Comparison of ENCODE assay signal across 13 cellular contexts in genomic region chr12:104220931-104221330, GRCh38. TPM values are rescaled to one million over a fixed set of nuclear protein-coding genes. Genes with fewer than 3 reads are reported as not detected.
DNase-seq lines count a peak whose midpoint lies in the region; ATAC-seq and TF ChIP-seq lines count a peak whose summit lies in the region.
"Had no signal": no experiment of that assay in that cellular context is flagged by ENCODE, and none has a peak within 500 bp of the region (broad histone marks: within the 10 kb centered on the region; RNA-seq: fewer than 3 reads in every experiment).

No MANE protein-coding gene starts in this region.

- H3K9me3 ChIP-seq in IMR-90 (ENCODE audit: control insufficient read depth, insufficient read depth, low read length): no peaks in the 10 kb centered on the region
- H3K9me3 ChIP-seq: Caco-2, pancreas had no signal

- CTCF ChIA-PET in activated CD8-positive, alpha-beta memory T cell treated with anti-CD3 and anti-CD28 coated beads, Interleukin-2, amount 10 ng/mL, durations not matched to agents 7 days and 5 days (lab: Charles Lee): interaction anchor here (1.4 to 5.8 kb wide), 2 partner anchors 64 to 67 kb away, joined by 3 to 47 read pairs; no protein-coding TSS in a partner anchor
- CTCF ChIA-PET in IMR-90 (lab: Yijun Ruan, JAX): interaction anchor here (1.7 kb wide), 1 partner anchor 67 kb away, joined by 5 read pairs; no protein-coding TSS in a partner anchor

- dilution Hi-C loops in IMR-90 (cut with HindIII; ENCODE audit: low sequenced_read_pairs, unreplicated experiment): no loop called here

- no TSS peak for BruUV-seq in IMR-90 (replicated peaks; lab: Mats Ljungman, UMichigan)

- POLR2A ChIA-PET in IMR-90 (lab: Charles Lee; ENCODE audit: unreplicated experiment): interaction anchor here (0.5 kb wide), 1 partner anchor 302 kb away, joined by 3 read pairs; no protein-coding TSS in a partner anchor

- H2BK20ac ChIP-seq in IMR-90 (ENCODE audit: low read depth, low read length): peak overlapping the region; percentile 100

- peak; percentile 59 for DNase-seq in activated CD8-positive, alpha-beta memory T cell treated with anti-CD3 and anti-CD28 coated beads, Interleukin-2, amount 50 U/mL, for 48 hours
- no peak for DNase-seq in activated CD8-positive, alpha-beta memory T cell treated with anti-CD3 and anti-CD28 coated beads, Interleukin-2, amount 10 ng/mL, durations not matched to agents 7 days and 5 days
- DNase-seq in IMR-90 (no peak), chondrocyte (ENCODE audit: low spot score) (no peak), amniotic stem cell (lab: John Stamatoyannopoulos, UW) (no peak), posterior vena cava (ENCODE audit: low spot score) (no peak), A172 (ENCODE audit: low spot score) (no peak)
- DNase-seq in stimulated activated CD8-positive, alpha-beta memory T cell treated with anti-CD3 and anti-CD28 coated beads, Interleukin-4, amount 100 ng/mL, for 48 hours: peak; percentile 40
- DNase-seq: Caco-2; central memory CD4-positive, alpha-beta T cell; NCI-H748 treated with DMSO at 0.1 percent for 48 hours; pancreas; RPMI8226 had no signal

- H3K4me2 ChIP-seq in IMR-90 (ENCODE audit: low read depth, low read length): no peak overlapping the region

- no peak overlapping the region for H3K4me3 ChIP-seq in IMR-90 (ENCODE audit: insufficient read depth, low read depth, low read length)
- H3K4me3 ChIP-seq: pancreas had no signal

- H3K23ac ChIP-seq in IMR-90 (ENCODE audit: low read depth, low read length): peak overlapping the region; percentile 85

- peak overlapping the region; percentile 90 for H3K4ac ChIP-seq in IMR-90 (ENCODE audit: low read depth, low read length)

- H3K27ac ChIP-seq in IMR-90 (ENCODE audit: insufficient read depth, low read length): peak overlapping the region; percentile 96

- peaks cover 14% of the 10 kb centered on the region for H3K9me1 ChIP-seq in IMR-90 (ENCODE audit: insufficient read depth, low read length)

- peak overlapping the region; percentile 93 for H3K18ac ChIP-seq in IMR-90 (ENCODE audit: low read depth, low read length)

- peak overlapping the region; percentile 43 to 58; a peak in 3 of 4 replicates for H4K8ac ChIP-seq in IMR-90 (ENCODE audit: low read depth in 2 of 2, low read length in 2 of 2)

- H3K27ac Mint-ChIP-seq in activated CD8-positive, alpha-beta memory T cell treated with anti-CD3 and anti-CD28 coated beads, Interleukin-2, amount 10 ng/mL, durations not matched to agents 7 days and 5 days: no peak overlapping the region
- peak overlapping the region; percentile 24 for H3K27ac Mint-ChIP-seq in chondrocyte (ENCODE audit: unreplicated experiment)

- peak overlapping the region; percentile 100 for H2BK5ac ChIP-seq in IMR-90 (ENCODE audit: low read depth, low read length, poor library complexity, severe bottlenecking)

- peak overlapping the region; percentile 100 for H2BK120ac ChIP-seq in IMR-90 (ENCODE audit: low read depth, low read length)

- no peak overlapping the region for H3K4me3 Mint-ChIP-seq in activated CD8-positive, alpha-beta memory T cell treated with anti-CD3 and anti-CD28 coated beads, Interleukin-2, amount 10 ng/mL, durations not matched to agents 7 days and 5 days
- H3K4me3 Mint-ChIP-seq in chondrocyte (ENCODE audit: unreplicated experiment): no peak overlapping the region

- peak overlapping the region; percentile 87 for H2AK9ac ChIP-seq in IMR-90 (replicated peaks; ENCODE audit: low read depth, low read length, poor library complexity)

- peaks cover 20% of the 10 kb centered on the region for H3K4me1 ChIP-seq in IMR-90 (ENCODE audit: control insufficient read depth, insufficient read depth, low read length)

- peak overlapping the region; percentile 85 for H4K5ac ChIP-seq in IMR-90 (ENCODE audit: low read depth, low read length)

- intact Hi-C loops in IMR-90 (cut with micrococcal nuclease) (loop anchor here (5.0 kb wide), 1 partner anchor 36 kb away; no protein-coding TSS in a partner anchor), posterior vena cava (cut with DNase I) (no loop called here)

- in situ Hi-C loops in IMR-90 (cut with MboI; ENCODE audit: low sequenced_read_pairs): no loop called here

- peak overlapping the region; percentile 99; the same call in 2 of the 3 replicates for H2BK15ac ChIP-seq in IMR-90 (ENCODE audit: low read depth, low read length)

- no peaks in the 10 kb centered on the region for H3K36me3 ChIP-seq in IMR-90 (ENCODE audit: control insufficient read depth, insufficient read depth, low read length)
- H3K36me3 ChIP-seq: pancreas had no signal

- H4K91ac ChIP-seq in IMR-90 (ENCODE audit: insufficient read depth, low read depth, low read length): peak overlapping the region; percentile 92

- H3K14ac ChIP-seq in IMR-90 (replicated peaks; ENCODE audit: low read depth, low read length): peak overlapping the region; percentile 68

- no CpG with 5 or more reads among the region's 6 CpGs for WGBS in IMR-90 (ENCODE audit: extremely low coverage in 2 of 2, insufficient read length in 1 of 2), 2 experiments

- H2AFZ ChIP-seq in IMR-90 (replicated peaks; ENCODE audit: low read length, poor library complexity): no peak overlapping the region

- H3K79me1 ChIP-seq in IMR-90 (ENCODE audit: low read depth in 1 of 2, low read length in 2 of 2): peaks cover 15 to 30% of the 10 kb centered on the region in 2 experiments

- TF ChIP-seq CTCF in IMR-90 (conservative IDR thresholded peaks at IDR 0.05; ENCODE audit: low read depth, low read length) (no peak), chondrocyte (IDR thresholded peaks at IDR 0.05) (no peak)

- H3K9me3 Mint-ChIP-seq in activated CD8-positive, alpha-beta memory T cell treated with anti-CD3 and anti-CD28 coated beads, Interleukin-2, amount 10 ng/mL, durations not matched to agents 7 days and 5 days (ENCODE audit: low read depth): no peaks in the 10 kb centered on the region
- peaks cover 4% of the 10 kb centered on the region for H3K9me3 Mint-ChIP-seq in chondrocyte (ENCODE audit: low read depth)

- H3K9ac ChIP-seq in IMR-90 (ENCODE audit: low read depth, low read length): no peak overlapping the region

- H2AK5ac ChIP-seq in IMR-90 (ENCODE audit: low read depth, low read length): peak overlapping the region; percentile 98

- H3K36me3 Mint-ChIP-seq in activated CD8-positive, alpha-beta memory T cell treated with anti-CD3 and anti-CD28 coated beads, Interleukin-2, amount 10 ng/mL, durations not matched to agents 7 days and 5 days: peaks cover 6% of the 10 kb centered on the region
- no peaks in the 10 kb centered on the region for H3K36me3 Mint-ChIP-seq in chondrocyte (ENCODE audit: low read depth)

- no peak for TF ChIP-seq RAD21 in IMR-90 (IDR thresholded peaks at IDR 0.05; ENCODE audit: low read length)

- no peaks in the 10 kb centered on the region for H4K20me1 ChIP-seq in IMR-90 (ENCODE audit: insufficient read depth, low read length)

- H3K27me3 Mint-ChIP-seq in activated CD8-positive, alpha-beta memory T cell treated with anti-CD3 and anti-CD28 coated beads, Interleukin-2, amount 10 ng/mL, durations not matched to agents 7 days and 5 days: peaks cover 27% of the 10 kb centered on the region
- H3K27me3 Mint-ChIP-seq in chondrocyte (ENCODE audit: low read depth): no peaks in the 10 kb centered on the region

- TF ChIP-seq POLR2A in IMR-90 (IDR thresholded peaks at IDR 0.05; ENCODE audit: low read depth, low read length): no peak

- H3K56ac ChIP-seq in IMR-90 (ENCODE audit: extremely low read depth, insufficient read depth, low read length): peak overlapping the region; percentile 37; the same call in 1 of the 2 replicates

- no peaks in the 10 kb centered on the region for H3K27me3 ChIP-seq in IMR-90 (ENCODE audit: control insufficient read depth, insufficient read depth, low read length)
- H3K27me3 ChIP-seq: pancreas had no signal

- peaks cover 33% of the 10 kb centered on the region for H3K4me1 Mint-ChIP-seq in activated CD8-positive, alpha-beta memory T cell treated with anti-CD3 and anti-CD28 coated beads, Interleukin-2, amount 10 ng/mL, durations not matched to agents 7 days and 5 days
- peaks cover 24% of the 10 kb centered on the region for H3K4me1 Mint-ChIP-seq in chondrocyte (ENCODE audit: low read depth)

- ATAC-seq in activated CD8-positive, alpha-beta memory T cell treated with anti-CD3 and anti-CD28 coated beads, Interleukin-2, amount 10 ng/mL, durations not matched to agents 7 days and 5 days: no peak
- ATAC-seq in IMR-90 (ENCODE audit: low read depth): no peak
- ATAC-seq: pancreas had no signal

TF ChIP-seq in IMR-90, 13 proteins besides CTCF, POLR2A, EP300 and RAD21 (continues in another document):
- TF ChIP-seq ELK1 (IDR thresholded peaks at IDR 0.05; ENCODE audit: borderline replicate concordance, low read depth, low read length) (no peak), USF2 (IDR thresholded peaks at IDR 0.05; ENCODE audit: low read depth, low read length) (no peak), RCOR1 (IDR thresholded peaks at IDR 0.05; ENCODE audit: insufficient replicate concordance, low read length) (no peak), SMC3 (IDR thresholded peaks at IDR 0.05; ENCODE audit: low read depth, low read length) (no peak), FOS (IDR thresholded peaks at IDR 0.05; ENCODE audit: low read depth, low read length) (no peak), CEBPB (IDR thresholded peaks at IDR 0.05; ENCODE audit: low read depth, low read length) (no peak)

RNA-seq across cellular contexts. Expression of gene TXNRD1, which starts 5.4 kb away (rescaled TPM):
- 100 to 1,000 TPM; 109 to 118 TPM for total RNA-seq in activated CD8-positive, alpha-beta memory T cell treated with anti-CD3 and anti-CD28 coated beads, Interleukin-2, amount 10 ng/mL, durations not matched to agents 7 days and 5 days
- 582 and 671 TPM in 2 replicates for total RNA-seq in IMR-90 (2012; rRNA removed)
- polyA plus RNA-seq in IMR-90 (2012; rRNA removed): 325 and 379 TPM in 2 replicates
- polyA plus RNA-seq in IMR-90 (2012; cell fraction: cytosol; rRNA removed): 231 and 352 TPM in 2 replicates
- polyA plus RNA-seq in IMR-90 (2012; cell fraction: nucleus; rRNA removed; ENCODE audit: low replicate concordance): 162 and 221 TPM in 2 replicates
- total RNA-seq in chondrocyte: 82.7 to 104 TPM (median 94.5 TPM) in 3 replicates
- 100 to 1,000 TPM; 107 to 185 TPM for total RNA-seq in posterior vena cava
- total RNA-seq in A172 (2014; rRNA removed; shearing (Covaris generic)): 618 and 939 TPM in 2 replicates

Comparison
In these comparisons a context has a peak if more than half of its experiments do, and no peak if none do; other contexts are left out.
1. DNase-seq: peak in activated CD8-positive, alpha-beta memory T cell treated with anti-CD3 and anti-CD28 coated beads, Interleukin-2, amount 50 U/mL, for 48 hours (single experiment) and stimulated activated CD8-positive, alpha-beta memory T cell treated with anti-CD3 and anti-CD28 coated beads, Interleukin-4, amount 100 ng/mL, for 48 hours (single experiment); none in activated CD8-positive, alpha-beta memory T cell treated with anti-CD3 and anti-CD28 coated beads, Interleukin-2, amount 10 ng/mL, durations not matched to agents 7 days and 5 days (single experiment), IMR-90 (single experiment), chondrocyte (single experiment), amniotic stem cell (single experiment), posterior vena cava (single experiment) and A172 (single experiment).